Comparison of ENCODE assay signal across 19 cellular contexts in genomic region chr4:183611210-183611830, GRCh38.
"Had no signal": no experiment of that assay in that cellular context is flagged by ENCODE, and none has a peak within 500 bp of the region (broad histone marks: within the 10 kb centered on the region; RNA-seq: fewer than 3 reads in every experiment).

No MANE protein-coding gene starts in this region.

- DNase-seq: activated CD4-positive, alpha-beta T cell treated with anti-CD3 and anti-CD28 coated beads for 48 hours; activated CD4-positive, CD25-positive, alpha-beta regulatory T cell; activated CD8-positive, alpha-beta T cell treated with anti-CD3 and anti-CD28 coated beads for 36 hours; activated naive CD4-positive, alpha-beta T cell treated with Interleukin-2 at 50 U/mL for 16 hours; activated T-cell treated with anti-CD3 and anti-CD28 coated beads, Interleukin-2, amount 50 U/mL, for 1 hour; cortex of kidney; esophagus squamous epithelium; left colon; mucosa of descending colon; naive thymus-derived CD8-positive, alpha-beta T cell; psoas muscle; right cardiac atrium; SK-N-SH; small intestine; stimulated activated CD4-positive, alpha-beta T cell treated with anti-CD3 and anti-CD28 coated beads, Interleukin-4, amount 100 ng/mL, for 1 hour had no signal

- H3K4me1 ChIP-seq: ascending aorta, psoas muscle had no signal

- H3K27me3 ChIP-seq: ascending aorta, ovary had no signal

- ATAC-seq: activated CD8-positive, alpha-beta T cell treated with anti-CD3 and anti-CD28 coated beads for 36 hours; left colon; mucosa of descending colon; naive thymus-derived CD8-positive, alpha-beta T cell had no signal

- H3K9ac ChIP-seq: SK-N-SH had no signal

- H3K4me3 ChIP-seq: ascending aorta, esophagus squamous epithelium, lung, mucosa of descending colon, ovary, psoas muscle, thoracic aorta had no signal

- H3K27ac ChIP-seq: ascending aorta, esophagus squamous epithelium, psoas muscle, thoracic aorta had no signal

- H3K4me2 ChIP-seq: SK-N-SH had no signal

- H3K36me3 ChIP-seq: ascending aorta, esophagus squamous epithelium, ovary, thoracic aorta had no signal

- H3K9me3 ChIP-seq: ascending aorta, esophagus squamous epithelium, mucosa of descending colon, ovary, psoas muscle, SK-N-SH, thoracic aorta had no signal
